20 cellular contexts compared by ENCODE assay signal in genomic region chr7:99451936-99452335, GRCh38. TPM values are rescaled to one million over a fixed set of nuclear protein-coding genes. Genes with fewer than 3 reads are reported as not detected.
DNase-seq lines count a peak whose midpoint lies in the region; ATAC-seq and TF ChIP-seq lines count a peak whose summit lies in the region.
"Had no signal": no experiment of that assay in that cellular context is flagged by ENCODE, and none has a peak within 500 bp of the region (broad histone marks: within the 10 kb centered on the region; RNA-seq: fewer than 3 reads in every experiment).

No MANE protein-coding gene starts in this region.

- H3K27ac Mint-ChIP-seq in osteocyte (ENCODE audit: unreplicated experiment) (peak overlapping the region; percentile 18), T-helper 17 cell (no peak overlapping the region)
- H3K27ac Mint-ChIP-seq: HFFc6 had no signal

- peaks cover 39% of the 10 kb centered on the region for H3K36me3 Mint-ChIP-seq in osteocyte (ENCODE audit: unreplicated experiment)
- peaks cover 6% of the 10 kb centered on the region for H3K36me3 Mint-ChIP-seq in T-helper 17 cell (ENCODE audit: low read depth)

- H3K27ac ChIP-seq in right atrium auricular region (peak overlapping the region in 1 of 2 donors; percentile 56), left ventricle myocardium inferior (replicated peaks) (peak overlapping the region; percentile 60)
- H3K27ac ChIP-seq: BLaER1 treated with 17β-estradiol and CSF1 and Interleukin-3, amounts not matched to agents 10 nM and 100 nM had no signal

- H3K4me3 Mint-ChIP-seq in osteocyte (ENCODE audit: unreplicated experiment): no peak overlapping the region
- no peak overlapping the region for H3K4me3 Mint-ChIP-seq in T-helper 17 cell
- H3K4me3 Mint-ChIP-seq: CD8-positive, alpha-beta memory T cell; HFFc6 had no signal

- intact Hi-C loops in Right ventricle myocardium superior (cut with DNase I): no loop called here
- intact Hi-C loops in left ventricle myocardium inferior (cut with micrococcal nuclease): no loop called here

- H3K9me3 ChIP-seq in right atrium auricular region (no peaks in the 10 kb centered on the region), left ventricle myocardium inferior (replicated peaks) (no peaks in the 10 kb centered on the region), T-helper 17 cell (ENCODE audit: control insufficient read depth, low read length, poor library complexity, severe bottlenecking) (no peaks in the 10 kb centered on the region)
- H3K9me3 ChIP-seq: BLaER1 treated with 17β-estradiol and CSF1 and Interleukin-3, amounts not matched to agents 10 nM and 100 nM had no signal

- H3K4me1 Mint-ChIP-seq in osteocyte (ENCODE audit: unreplicated experiment): no peaks in the 10 kb centered on the region
- peaks cover 9% of the 10 kb centered on the region for H3K4me1 Mint-ChIP-seq in T-helper 17 cell

- no peaks in the 10 kb centered on the region for H3K9me3 Mint-ChIP-seq in osteocyte (ENCODE audit: unreplicated experiment)
- H3K9me3 Mint-ChIP-seq: CD8-positive, alpha-beta memory T cell; HFFc6 had no signal

- H3K4me3 ChIP-seq in right atrium auricular region: no peak overlapping the region
- no peak overlapping the region for H3K4me3 ChIP-seq in left ventricle myocardium inferior
- H3K4me3 ChIP-seq: BLaER1 treated with 17β-estradiol and CSF1 and Interleukin-3, amounts not matched to agents 10 nM and 100 nM had no signal

- ATAC-seq in Right ventricle myocardium superior (ENCODE audit: poor library complexity) (peak; percentile 68), T-helper 17 cell (no peak)

- in situ Hi-C loops in GM13976 (cut with MboI; ENCODE audit: low sequenced_read_pairs, unreplicated experiment): no loop called here

- H3K4me1 ChIP-seq in right atrium auricular region (peaks cover 0 to 21% of the 10 kb centered on the region in 2 donors), left ventricle myocardium inferior (peaks cover 24% of the 10 kb centered on the region)
- H3K4me1 ChIP-seq: BLaER1 treated with 17β-estradiol and CSF1 and Interleukin-3, amounts not matched to agents 10 nM and 100 nM had no signal

- peak; percentile 54 for DNase-seq in Right ventricle myocardium superior
- no peak for DNase-seq in right atrium auricular region (ENCODE audit: low spot score)
- DNase-seq in anterior cingulate cortex (lab: John Stamatoyannopoulos, UW): peak in 45 of 58 donors; percentile 7 to 81 (median 30)
- peak; percentile 38 for DNase-seq in left ventricle myocardium inferior
- no peak for DNase-seq in osteocyte (ENCODE audit: extremely low spot score, unreplicated experiment)
- DNase-seq in GM13976 (ENCODE audit: low spot score): no peak
- no peak for DNase-seq in T-helper 17 cell
- DNase-seq in activated naive CD4-positive, alpha-beta T cell (lab: John Stamatoyannopoulos, UW): no peak
- DNase-seq: CD8-positive, alpha-beta memory T cell; DMS53; EL; HFFc6; KBM-7; NCI-H1105 treated with DMSO at 0.1 percent for 48 hours; NCI-H187; NCI-H2107; NCI-H510A; NCI-H774; SHP77 treated with DMSO at 0.1 percent for 48 hours had no signal

- H3K27me3 Mint-ChIP-seq in osteocyte (ENCODE audit: unreplicated experiment) (no peaks in the 10 kb centered on the region), T-helper 17 cell (no peaks in the 10 kb centered on the region)
- H3K27me3 Mint-ChIP-seq: CD8-positive, alpha-beta memory T cell had no signal

- H3K36me3 ChIP-seq in right atrium auricular region: peaks cover 61% of the 10 kb centered on the region
- H3K36me3 ChIP-seq in left ventricle myocardium inferior: peaks cover 91% of the 10 kb centered on the region

- no peak for TF ChIP-seq CTCF in right atrium auricular region (IDR thresholded peaks at IDR 0.05)
- no peak for TF ChIP-seq CTCF in left ventricle myocardium inferior (IDR thresholded peaks at IDR 0.05; ENCODE audit: borderline replicate concordance)
- no peak for TF ChIP-seq CTCF in osteocyte (IDR thresholded peaks at IDR 0.05)
- no peak for TF ChIP-seq CTCF in GM13976 (IDR thresholded peaks at IDR 0.05; ENCODE audit: borderline replicate concordance, control extremely low read depth, extremely low read depth, insufficient read depth, missing control alignments)

- H3K27me3 ChIP-seq in right atrium auricular region (no peaks in the 10 kb centered on the region), left ventricle myocardium inferior (ENCODE audit: low read depth) (no peaks in the 10 kb centered on the region)
- H3K27me3 ChIP-seq: BLaER1 treated with 17β-estradiol and CSF1 and Interleukin-3, amounts not matched to agents 10 nM and 100 nM had no signal

RNA-seq across cellular contexts. Expression of gene CPSF4, which starts 13.2 kb away (rescaled TPM):
- total RNA-seq in Right ventricle myocardium superior: 19.9 TPM
- 10 to 100 TPM; 12.4 to 18.8 TPM for total RNA-seq in right atrium auricular region
- total RNA-seq in left ventricle myocardium inferior: 17.9 TPM
- 32.3 and 37.9 TPM in 2 replicates for total RNA-seq in osteocyte
- total RNA-seq in T-helper 17 cell: 10 to 100 TPM; 35.0 to 42.9 TPM

RNA-seq across cellular contexts. Expression of gene PTCD1, which starts 13.3 kb away (rescaled TPM):
- 3.0 TPM for total RNA-seq in Right ventricle myocardium superior
- 1 to 10 TPM; 4.6 to 5.3 TPM for total RNA-seq in right atrium auricular region
- 4.3 TPM for total RNA-seq in left ventricle myocardium inferior
- 5.7 and 10.5 TPM in 2 replicates for total RNA-seq in osteocyte
- total RNA-seq in T-helper 17 cell: 1 to 10 TPM; 3.6 to 3.8 TPM

RNA-seq across cellular contexts. Expression of gene ATP5MF, which starts 14.0 kb away (rescaled TPM):
- total RNA-seq in Right ventricle myocardium superior (900 TPM), right atrium auricular region (1,000 to 10,000 TPM; 2,443 to 2,651 TPM), left ventricle myocardium inferior (834 TPM), osteocyte (251 and 253 TPM in 2 replicates), T-helper 17 cell (100 to 1,000 TPM in 1 of 2 donors, 10 to 100 TPM in 1; 83.3 to 103 TPM)

RNA-seq across cellular contexts. Expression of gene ZNF789, which starts 20.8 kb away (rescaled TPM):
- total RNA-seq in Right ventricle myocardium superior (3.4 TPM), right atrium auricular region (1 to 10 TPM in 1 of 2 donors, under 1 TPM in 1; 0.48 to 2.6 TPM), left ventricle myocardium inferior (3.3 TPM), osteocyte (6.9 and 8.4 TPM in 2 replicates), T-helper 17 cell (10 to 100 TPM; 12.5 to 18.1 TPM)

RNA-seq across cellular contexts. Expression of gene BUD31, which starts 43.2 kb away (rescaled TPM):
- total RNA-seq in Right ventricle myocardium superior (31.5 TPM), right atrium auricular region (10 to 100 TPM; 36.7 to 57.0 TPM), left ventricle myocardium inferior (43.9 TPM), osteocyte (112 and 131 TPM in 2 replicates), T-helper 17 cell (100 to 1,000 TPM; 170 to 175 TPM)

Comparison
In these comparisons a context has a peak if more than half of its experiments do, and no peak if none do; other contexts are left out.
1. DNase-seq: peak in Right ventricle myocardium superior (single experiment), anterior cingulate cortex (45 of 58) and left ventricle myocardium inferior (single experiment); none in right atrium auricular region (single experiment), osteocyte (single experiment), GM13976 (single experiment), T-helper 17 cell (0 of 3) and activated naive CD4-positive, alpha-beta T cell (0 of 4).